ENCODE assay signal across 8 cellular contexts in the genomic region with DNA sequence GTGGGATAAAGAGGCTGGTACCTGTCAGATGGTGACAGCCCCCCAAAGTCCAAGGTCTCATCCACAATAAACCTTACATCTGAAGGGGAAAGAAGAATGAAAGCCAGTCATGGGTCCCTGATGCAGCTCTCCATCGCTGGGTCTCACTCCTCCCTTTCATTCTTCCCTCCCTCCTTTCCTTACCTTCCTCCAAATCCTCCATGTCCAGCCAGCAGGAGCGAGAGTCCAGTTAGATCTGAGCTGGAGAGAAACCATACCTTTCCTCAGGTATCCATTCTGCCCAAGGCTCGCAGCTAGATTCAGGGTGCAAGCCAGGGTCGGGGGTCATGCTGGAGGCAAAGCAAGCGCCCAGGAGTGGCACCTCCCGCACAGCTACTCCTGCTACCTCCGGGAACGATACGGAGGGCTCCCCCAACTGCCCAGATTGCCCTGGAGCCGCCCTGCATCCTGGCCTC. TPM values are rescaled to one million over a fixed set of nuclear protein-coding genes. Genes with fewer than 3 reads are reported as not detected.
A peak's percentile ranks its signal among the peaks of the same experiment; 100 is the strongest.
DNase-seq lines count a peak whose midpoint lies in the region; ATAC-seq and TF ChIP-seq lines count a peak whose summit lies in the region.

No MANE protein-coding gene starts in this region.

- peaks cover 4% of the 10 kb centered on the region for H3K27me3 Mint-ChIP-seq in nephron (ENCODE audit: low read depth)

- H3K4me1 Mint-ChIP-seq in nephron = peaks cover 48% of the 10 kb centered on the region

- H3K4me3 Mint-ChIP-seq in nephron = peak overlapping the region; percentile 95 to 99 (median 98)

- TF ChIP-seq CTCF in BJ (IDR thresholded peaks at IDR 0.05; ENCODE audit: insufficient read depth, low read depth, low read length) = no peak
- no peak for TF ChIP-seq CTCF in dorsolateral prefrontal cortex (IDR thresholded peaks at IDR 0.05 in 54 of 56, conservative IDR thresholded peaks at IDR 0.05 in 2 of 56; ENCODE audit: low read depth in 1 of 56, partially characterized antibody in 56 of 56)
- TF ChIP-seq CTCF in nephron (IDR thresholded peaks at IDR 0.05; ENCODE audit: unreplicated experiment in 3 of 3) = no peak

- peak overlapping the region; percentile 76 for H2AFZ ChIP-seq in Karpas-422 (ENCODE audit: low read length)

- H3K4me2 ChIP-seq in Karpas-422 (ENCODE audit: low read depth, low read length, poor library complexity, severe bottlenecking) = peak overlapping the region; percentile 86

- H3K9me2 ChIP-seq in Karpas-422 (replicated peaks; ENCODE audit: insufficient read depth, low read length) = no peaks in the 10 kb centered on the region

- peaks cover 10% of the 10 kb centered on the region for H3K36me3 Mint-ChIP-seq in nephron (ENCODE audit: low read depth)

- ATAC-seq in HG03045 (IDR thresholded peaks at IDR 0.05; ENCODE audit: unreplicated experiment) = no peak
- no peak for ATAC-seq in GM21526 (IDR thresholded peaks at IDR 0.05; ENCODE audit: low FRiP score, unreplicated experiment)
- no peak for ATAC-seq in GM21367 (IDR thresholded peaks at IDR 0.05; ENCODE audit: unreplicated experiment)

- H4K20me1 ChIP-seq in Karpas-422 (ENCODE audit: insufficient read depth, low read depth, low read length) = no peaks in the 10 kb centered on the region

- H3K27ac ChIP-seq in Karpas-422 (ENCODE audit: low read length) = no peak overlapping the region
- peak overlapping the region; percentile 46 to 100 (median 96) for H3K27ac ChIP-seq in dorsolateral prefrontal cortex

- peak overlapping the region; percentile 60 to 92 (median 84) for H3K27ac Mint-ChIP-seq in nephron

- CTCF ChIA-PET in BJ (lab: Yijun Ruan, JAX) = interaction anchor here (0.9 to 2.1 kb wide), 14 partner anchors 9 to 376 kb away, joined by 3 to 15 read pairs (median 4); a partner anchor contains a TSS

- peaks cover 24% of the 10 kb centered on the region for H3K4me1 ChIP-seq in Karpas-422 (ENCODE audit: low read length)

- no peaks in the 10 kb centered on the region for H3K9me3 ChIP-seq in Karpas-422 (ENCODE audit: low read length)

- POLR2A ChIA-PET in BJ (lab: Charles Lee) = no interaction called here

- H3K9me3 Mint-ChIP-seq in nephron = no peaks in the 10 kb centered on the region

- H3K27me3 ChIP-seq in BJ (ENCODE audit: control insufficient read depth, insufficient read depth, low read length) (no peaks in the 10 kb centered on the region), Karpas-422 (ENCODE audit: low read length) (no peaks in the 10 kb centered on the region), dorsolateral prefrontal cortex (no peaks in the 10 kb centered on the region)

- H3K79me2 ChIP-seq in Karpas-422 (ENCODE audit: low read length) = no peaks in the 10 kb centered on the region

- intact Hi-C loops in dorsolateral prefrontal cortex (cut with DNase I) = loop anchor here in 1 of 2 donors (2.0 to 5.0 kb wide), 3 partner anchors 22 to 250 kb away; no protein-coding TSS in a partner anchor

- H3K36me3 ChIP-seq in BJ (ENCODE audit: control insufficient read depth, insufficient read depth, low read length) (no peaks in the 10 kb centered on the region; the same call in 1 of the 2 replicates), Karpas-422 (ENCODE audit: insufficient read depth, low read length) (no peaks in the 10 kb centered on the region)

- H3K4me3 ChIP-seq in BJ (ENCODE audit: low read depth, low read length) (peak overlapping the region; percentile 83), Karpas-422 (ENCODE audit: low read length) (peak overlapping the region; percentile 87), dorsolateral prefrontal cortex (peak overlapping the region; percentile 61 to 99 (median 84))

- no peak for DNase-seq in BJ (ENCODE audit: low read depth)
- no peak for DNase-seq in Karpas-422
- no peak for DNase-seq in dorsolateral prefrontal cortex
- no peak for DNase-seq in NCI-H2029 treated with DMSO at 0.1 percent for 48 hours (lab: John Stamatoyannopoulos, UW)

- H3K9ac ChIP-seq in Karpas-422 (ENCODE audit: low read length) = peak overlapping the region; percentile 88

RNA-seq across cellular contexts. Expression of a gene that starts 0.4 kb away (rescaled TPM):
- 17.9 and 25.9 TPM in 2 replicates for polyA plus RNA-seq in BJ (2011; rRNA removed)
- 13.2 and 14.0 TPM in 2 replicates for polyA minus RNA-seq in BJ (2011; rRNA and poly(A)+ RNA removed)
- total RNA-seq in Karpas-422 (2014; rRNA removed; shearing (Covaris generic); ENCODE audit: low replicate concordance) = 6.3 and 24.2 TPM in 2 replicates
- total RNA-seq in dorsolateral prefrontal cortex = 100 to 1,000 TPM in 19 of 120 experiments, 10 to 100 TPM in 101; 52.9 to 176 (median 79.2) TPM

RNA-seq across cellular contexts. Expression of a gene that starts 24.3 kb away (rescaled TPM):
- polyA plus RNA-seq in BJ (2011; rRNA removed) = 0.06 TPM in 1 of 2 replicates, not detected in the other
- polyA minus RNA-seq in BJ (2011; rRNA and poly(A)+ RNA removed) = 0.14 and 0.26 TPM in 2 replicates
- total RNA-seq in Karpas-422 (2014; rRNA removed; shearing (Covaris generic); ENCODE audit: low replicate concordance) = 0.14 and 4.3 TPM in 2 replicates
- 10 to 100 TPM in 14 of 120 experiments, 1 to 10 TPM in 106; 1.9 to 14.4 (median 6.7) TPM for total RNA-seq in dorsolateral prefrontal cortex

RNA-seq across cellular contexts. Expression of a gene that starts 33.2 kb away (rescaled TPM):
- polyA plus RNA-seq in BJ (2011; rRNA removed) = 0.82 and 0.98 TPM in 2 replicates
- polyA minus RNA-seq in BJ (2011; rRNA and poly(A)+ RNA removed) = 3.2 and 3.7 TPM in 2 replicates
- total RNA-seq in Karpas-422 (2014; rRNA removed; shearing (Covaris generic); ENCODE audit: low replicate concordance) = 0.43 and 1.2 TPM in 2 replicates
- 100 to 1,000 TPM; 115 to 213 (median 171) TPM for total RNA-seq in dorsolateral prefrontal cortex

Comparison
In these comparisons a context has a peak if more than half of its experiments do, and no peak if none do; other contexts are left out.
1. RNA of a gene that starts 33.2 kb away (total RNA-seq): 115 to 213 TPM in dorsolateral prefrontal cortex; 0.43 to 1.2 TPM in Karpas-422; every median in the first group is over 10 times any median in the second.
2. Peak in every context shown above with its lines, with median percentiles within 50 percentile points of each other: H3K4me3 ChIP-seq.